24 cellular contexts compared by ENCODE assay signal in the genomic region with DNA sequence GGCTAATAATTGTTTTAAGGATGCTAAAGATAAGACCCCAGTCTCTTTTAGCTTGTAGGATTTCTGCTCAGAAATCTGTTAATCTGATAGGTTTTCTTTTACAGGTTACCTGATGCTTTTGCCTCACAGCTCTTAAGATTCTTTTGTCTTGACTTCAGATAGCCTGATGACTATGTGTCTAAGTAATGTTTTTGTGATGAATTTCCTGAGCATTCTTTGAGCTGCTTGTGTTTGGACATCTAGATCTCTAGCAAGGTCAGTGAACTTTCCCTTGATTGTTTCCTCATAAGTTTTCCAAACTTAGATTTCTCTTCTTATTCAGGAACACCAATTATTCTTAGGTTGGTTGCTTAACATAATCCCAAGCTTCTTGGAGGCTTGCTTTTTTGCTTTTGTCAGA.
A peak's percentile ranks its signal among the peaks of the same experiment; 100 is the strongest.
DNase-seq lines count a peak whose midpoint lies in the region; ATAC-seq, FAIRE-seq and TF ChIP-seq lines count a peak whose summit lies in the region.
"Had no signal": no experiment of that assay in that cellular context is flagged by ENCODE, and none has a peak within 500 bp of the region (broad histone marks: within the 10 kb centered on the region; RNA-seq: fewer than 3 reads in every experiment).

No MANE protein-coding gene starts in this region.

- DNase-seq in EH (ENCODE audit: low read depth): peak; percentile 40
- DNase-seq in K562 (ENCODE audit: extremely low read depth in 1 of 4, low spot score in 3 of 4): no peak
- no peak for DNase-seq in epithelial cell of prostate (ENCODE audit: low read depth, low spot score)
- DNase-seq in keratinocyte (ENCODE audit: low read depth, low spot score): no peak
- no peak for DNase-seq in left ventricle myocardium superior
- DNase-seq in natural killer cell: no peak
- DNase-seq: Caco-2; CD4-positive, CD25-positive, alpha-beta regulatory T cell; CD8-positive, alpha-beta T cell; DMS153; DND-41; EL; GDM1; H9 had no signal

- in situ Hi-C loops in K562 (cut with MboI): no loop called here

- H3K9me1 ChIP-seq in K562 (ENCODE audit: control insufficient read depth, insufficient read depth, low read length) (no peaks in the 10 kb centered on the region), keratinocyte (ENCODE audit: control insufficient read depth, extremely low read depth, insufficient read depth, low read length) (no peaks in the 10 kb centered on the region)

- ATAC-seq in K562: no peak
- no peak for ATAC-seq in left ventricle myocardium superior
- no peak for ATAC-seq in gastroesophageal sphincter
- no peak for ATAC-seq in natural killer cell
- no peak for ATAC-seq in HG02852 (IDR thresholded peaks at IDR 0.05; ENCODE audit: unreplicated experiment)
- ATAC-seq: CD8-positive, alpha-beta T cell; GM12878; GM23338; HCT116 had no signal

- H3K79me2 ChIP-seq in K562 (ENCODE audit: control insufficient read depth, insufficient read depth, low read length) (no peaks in the 10 kb centered on the region), keratinocyte (ENCODE audit: control insufficient read depth, insufficient read depth, low read length) (no peaks in the 10 kb centered on the region)

- H3K9ac ChIP-seq in K562 (ENCODE audit: insufficient read depth in 1 of 2, low read depth in 2 of 2, low read length in 2 of 2) (no peak overlapping the region), keratinocyte (ENCODE audit: control insufficient read depth, extremely low read depth, insufficient read depth, low read length) (no peak overlapping the region)
- H3K9ac ChIP-seq: BLaER1 had no signal

- H3K36me3 Mint-ChIP-seq in natural killer cell: no peaks in the 10 kb centered on the region
- H3K36me3 Mint-ChIP-seq: CD4-positive, CD25-positive, alpha-beta regulatory T cell; CD8-positive, alpha-beta T cell had no signal

- H3K27me3 ChIP-seq in K562 (ENCODE audit: control insufficient read depth in 2 of 2, insufficient read depth in 2 of 2, low read length in 2 of 2) (no peaks in the 10 kb centered on the region), keratinocyte (ENCODE audit: control insufficient read depth, extremely low read depth, insufficient read depth, low read length) (no peaks in the 10 kb centered on the region), gastroesophageal sphincter (no peaks in the 10 kb centered on the region)
- H3K27me3 ChIP-seq: BLaER1 had no signal

- H4K20me1 ChIP-seq in K562 (replicated peaks; ENCODE audit: control insufficient read depth, insufficient read depth, low read length) (no peaks in the 10 kb centered on the region), keratinocyte (ENCODE audit: control insufficient read depth, extremely low read depth, insufficient read depth, low read length) (no peaks in the 10 kb centered on the region)
- H4K20me1 ChIP-seq: BLaER1 had no signal

- FAIRE-seq in K562 (lab: Jason Lieb, UNC) (peak; percentile 46), keratinocyte (lab: Jason Lieb, UNC) (peak; percentile 67)
- FAIRE-seq: A204.1, GM12878 had no signal

- H3K4me2 ChIP-seq in K562 (ENCODE audit: insufficient read depth, low read length): no peak overlapping the region
- H3K4me2 ChIP-seq in keratinocyte (ENCODE audit: control insufficient read depth, extremely low read depth, insufficient read depth, low read depth, low read length): no peak overlapping the region
- H3K4me2 ChIP-seq: BLaER1, GM23338 had no signal

- intact Hi-C loops in K562 (cut with micrococcal nuclease): no loop called here
- intact Hi-C loops in left ventricle myocardium superior (cut with micrococcal nuclease): no loop called here
- intact Hi-C loops in natural killer cell (cut with micrococcal nuclease): no loop called here

- H3K4me3 Mint-ChIP-seq in natural killer cell: no peak overlapping the region
- H3K4me3 Mint-ChIP-seq: B cell; CD8-positive, alpha-beta T cell; GM23338; H9 had no signal

- TF ChIP-seq EP300 in K562 (IDR thresholded peaks at IDR 0.05; ENCODE audit: low read length) (no peak), gastroesophageal sphincter (IDR thresholded peaks at IDR 0.05) (no peak)

- TF ChIP-seq RAD21 in K562 (CRISPR knock-in tag; conservative IDR thresholded peaks at IDR 0.05 in 1 of 2, IDR thresholded peaks at IDR 0.05 in 1 of 2): no peak

- no TSS peak for BruUV-seq in K562 (replicated peaks; lab: Mats Ljungman, UMichigan)

- peaks cover 40 to 77% of the 10 kb centered on the region in 2 donors for H3K27me3 Mint-ChIP-seq in natural killer cell (ENCODE audit: low read depth in 2 of 2)

- H3K27ac Mint-ChIP-seq in natural killer cell: no peak overlapping the region
- H3K27ac Mint-ChIP-seq: B cell; CD4-positive, CD25-positive, alpha-beta regulatory T cell; CD8-positive, alpha-beta T cell; GM23338; H9 had no signal

- no peak overlapping the region for H2AFZ ChIP-seq in K562 (ENCODE audit: low read depth, low read length)
- no peak overlapping the region for H2AFZ ChIP-seq in keratinocyte (ENCODE audit: control insufficient read depth, low read length)
- H2AFZ ChIP-seq: GM23338 had no signal

- H3K27ac ChIP-seq in K562 (ENCODE audit: extremely low read depth, low read depth, low read length): no peak overlapping the region
- peak overlapping the region; percentile 56 for H3K27ac ChIP-seq in epithelial cell of prostate
- no peak overlapping the region for H3K27ac ChIP-seq in keratinocyte (ENCODE audit: control insufficient read depth, insufficient read depth, low read length)
- no peak overlapping the region for H3K27ac ChIP-seq in gastroesophageal sphincter
- H3K27ac ChIP-seq: 22Rv1, BLaER1, C4-2B had no signal

- H3K4me1 ChIP-seq in K562 (replicated peaks in 1 of 2; ENCODE audit: control insufficient read depth in 2 of 2, insufficient read depth in 2 of 2, low read length in 2 of 2) (peaks cover 5 to 6% of the 10 kb centered on the region in 2 experiments; a peak in 2 of 5 replicates), keratinocyte (ENCODE audit: control insufficient read depth, extremely low read depth, insufficient read depth, low read length) (peaks cover 13% of the 10 kb centered on the region), gastroesophageal sphincter (no peaks in the 10 kb centered on the region)
- H3K4me1 ChIP-seq: BLaER1, Caco-2 had no signal

- TF ChIP-seq POLR2A in K562 (conservative IDR thresholded peaks at IDR 0.05) (no peak), gastroesophageal sphincter (IDR thresholded peaks at IDR 0.05) (no peak)

- CTCF ChIA-PET in K562 (lab: Yijun Ruan, JAX; ENCODE audit: low intra/inter-chr PET ratio): no interaction called here

- dilution Hi-C loops in keratinocyte (cut with MboI; ENCODE audit: extremely low pct_ligation_motif_present, low sequenced_read_pairs): no loop called here

- no peaks in the 10 kb centered on the region for H3K36me3 ChIP-seq in K562 (ENCODE audit: control insufficient read depth, insufficient read depth, low read length)
- H3K36me3 ChIP-seq in keratinocyte (ENCODE audit: control insufficient read depth in 2 of 2, extremely low read depth in 1 of 2, insufficient read depth in 2 of 2, low read length in 2 of 2): no peaks in the 10 kb centered on the region
- H3K36me3 ChIP-seq in gastroesophageal sphincter: no peaks in the 10 kb centered on the region
- H3K36me3 ChIP-seq: BLaER1 had no signal

- no peak for TF ChIP-seq CTCF in K562 (IDR thresholded peaks at IDR 0.05 in 2 of 3, conservative IDR thresholded peaks at IDR 0.05 in 1 of 3; ENCODE audit: insufficient read depth in 2 of 3, low read depth in 1 of 3, low read length in 3 of 3)
- no peak for TF ChIP-seq CTCF in keratinocyte (optimal IDR thresholded peaks at IDR 0.05 in 1 of 3, IDR thresholded peaks at IDR 0.05 in 1 of 3, conservative IDR thresholded peaks at IDR 0.05 in 1 of 3; ENCODE audit: extremely low read depth in 1 of 3, insufficient read depth in 2 of 3, low read length in 3 of 3)
- no peak for TF ChIP-seq CTCF in gastroesophageal sphincter (IDR thresholded peaks at IDR 0.05)
- TF ChIP-seq CTCF in natural killer cell (IDR thresholded peaks at IDR 0.05): no peak

- no peaks in the 10 kb centered on the region for H3K9me3 Mint-ChIP-seq in natural killer cell
- H3K9me3 Mint-ChIP-seq: CD8-positive, alpha-beta T cell; H9 had no signal

- POLR2A ChIA-PET in K562 (lab: Yijun Ruan, JAX): interaction anchor here (0.6 to 0.7 kb wide), 2 partner anchors 11 to 235 kb away, joined by 3 to 4 read pairs; no protein-coding TSS in a partner anchor

- H3K9me3 ChIP-seq in K562 (replicated peaks; ENCODE audit: control insufficient read depth, insufficient read depth, low read depth, low read length) (no peaks in the 10 kb centered on the region), keratinocyte (ENCODE audit: control insufficient read depth, low read depth, low read length) (no peaks in the 10 kb centered on the region), gastroesophageal sphincter (peaks cover 0 to 7% (median 0%) of the 10 kb centered on the region in 3 donors)
- H3K9me3 ChIP-seq: BLaER1 had no signal

- no peak overlapping the region for H3K4me3 ChIP-seq in K562
- no peak overlapping the region for H3K4me3 ChIP-seq in keratinocyte (ENCODE audit: control insufficient read depth in 2 of 3, extremely low read depth in 1 of 3, insufficient read depth in 2 of 3, low read depth in 1 of 3, low read length in 3 of 3)
- H3K4me3 ChIP-seq in gastroesophageal sphincter: no peak overlapping the region
- H3K4me3 ChIP-seq: BLaER1, GM12878, GM23338 had no signal

- no peaks in the 10 kb centered on the region for H3K4me1 Mint-ChIP-seq in natural killer cell
- H3K4me1 Mint-ChIP-seq: B cell; CD4-positive, CD25-positive, alpha-beta regulatory T cell; GM23338 had no signal
